ENCODE assay signal across 9 cellular contexts in the genomic region with DNA sequence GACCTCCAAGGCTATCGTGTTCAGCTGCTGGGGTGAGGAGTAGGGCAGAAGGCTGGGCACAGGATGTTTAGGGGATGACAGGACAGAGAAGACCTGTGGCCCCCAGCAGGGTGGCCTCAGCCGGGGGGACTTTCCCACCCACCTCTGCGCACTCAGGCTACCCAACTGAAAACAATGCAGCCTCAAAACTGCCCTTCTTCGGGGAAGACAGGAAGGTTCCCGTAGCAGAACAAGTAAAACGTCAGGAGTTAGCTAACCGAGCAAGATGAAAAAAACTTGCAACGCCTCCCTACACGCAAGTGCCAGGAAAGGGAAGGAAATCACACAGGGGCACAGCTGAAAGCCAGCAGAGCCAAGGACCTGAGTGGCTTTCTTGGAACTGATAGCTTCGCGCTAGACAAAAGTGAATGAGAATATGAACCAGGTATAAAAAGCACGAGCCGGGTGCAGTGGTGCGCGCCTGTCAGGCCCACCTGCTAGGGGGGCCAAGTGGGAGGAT. TPM values are rescaled to one million over a fixed set of nuclear protein-coding genes. Genes with fewer than 3 reads are reported as not detected.
DNase-seq lines count a peak whose midpoint lies in the region; ATAC-seq and FAIRE-seq lines count a peak whose summit lies in the region.
"Had no signal": no experiment of that assay in that cellular context is flagged by ENCODE, and none has a peak within 500 bp of the region (broad histone marks: within the 10 kb centered on the region; RNA-seq: fewer than 3 reads in every experiment).

No MANE protein-coding gene starts in this region.

- no peak overlapping the region for H3K4me3 ChIP-seq in CD4-positive, alpha-beta memory T cell (ENCODE audit: low read length in 2 of 2)

- H3K27ac ChIP-seq in CD4-positive, alpha-beta memory T cell (ENCODE audit: low read depth, low read length), result peak overlapping the region; percentile 46

- ATAC-seq in HG02678 (IDR thresholded peaks at IDR 0.05; ENCODE audit: unreplicated experiment), result peak; percentile 68
- peak; percentile 53 to 84 for ATAC-seq in naive thymus-derived CD8-positive, alpha-beta T cell
- no peak for ATAC-seq in GM21529 (IDR thresholded peaks at IDR 0.05; ENCODE audit: unreplicated experiment)
- no peak for ATAC-seq in GM19035 (IDR thresholded peaks at IDR 0.05; ENCODE audit: unreplicated experiment)

- peaks cover 0 to 2% of the 10 kb centered on the region in 2 donors for H3K27me3 Mint-ChIP-seq in CD4-positive, alpha-beta memory T cell
- no peaks in the 10 kb centered on the region for H3K27me3 Mint-ChIP-seq in activated T-helper 1 cell treated with anti-CD3 and anti-CD28 coated beads, Interleukin-12 subunit alpha, Interleukin-12 subunit beta, Interleukin-2, Interleukin-4 antibody, amounts not matched to agents 30 ng/mL and 10 ng/mL and 1 ng/mL, durations not matched to agents 14 hours and 24 hours and 36 hours (ENCODE audit: insufficient read depth)
- H3K27me3 Mint-ChIP-seq in naive thymus-derived CD8-positive, alpha-beta T cell, result no peaks in the 10 kb centered on the region

- H3K36me3 ChIP-seq in CD4-positive, alpha-beta memory T cell (ENCODE audit: insufficient read depth, low read length), result no peaks in the 10 kb centered on the region

- H3K4me1 Mint-ChIP-seq in CD4-positive, alpha-beta memory T cell, result peaks cover 9 to 21% (median 13%) of the 10 kb centered on the region in 4 donors
- peaks cover 69% of the 10 kb centered on the region for H3K4me1 Mint-ChIP-seq in activated T-helper 1 cell treated with anti-CD3 and anti-CD28 coated beads, Interleukin-12 subunit alpha, Interleukin-12 subunit beta, Interleukin-2, Interleukin-4 antibody, amounts not matched to agents 30 ng/mL and 10 ng/mL and 1 ng/mL, durations not matched to agents 14 hours and 24 hours and 36 hours (ENCODE audit: low read depth)
- peaks cover 12 to 23% (median 21%) of the 10 kb centered on the region in 4 donors for H3K4me1 Mint-ChIP-seq in naive thymus-derived CD8-positive, alpha-beta T cell

- no peaks in the 10 kb centered on the region for H3K36me3 Mint-ChIP-seq in CD4-positive, alpha-beta memory T cell
- peaks cover 30% of the 10 kb centered on the region for H3K36me3 Mint-ChIP-seq in activated T-helper 1 cell treated with anti-CD3 and anti-CD28 coated beads, Interleukin-12 subunit alpha, Interleukin-12 subunit beta, Interleukin-2, Interleukin-4 antibody, amounts not matched to agents 30 ng/mL and 10 ng/mL and 1 ng/mL, durations not matched to agents 14 hours and 24 hours and 36 hours (ENCODE audit: low read depth)
- H3K36me3 Mint-ChIP-seq in naive thymus-derived CD8-positive, alpha-beta T cell, result no peaks in the 10 kb centered on the region

- intact Hi-C loops in CD4-positive, alpha-beta memory T cell (cut with micrococcal nuclease), result no loop called here
- intact Hi-C loops in activated T-helper 1 cell treated with anti-CD3 and anti-CD28 coated beads, Interleukin-12 subunit alpha, Interleukin-12 subunit beta, Interleukin-2, Interleukin-4 antibody, amounts not matched to agents 30 ng/mL and 10 ng/mL and 1 ng/mL, durations not matched to agents 14 hours and 24 hours and 36 hours (cut with micrococcal nuclease), result loop anchor here (1.0 kb wide), 7 partner anchors 8 to 113 kb away; partner anchors contain the start of gene BLM

- POLR2A ChIA-PET in CD4-positive, alpha-beta memory T cell (lab: Charles Lee; ENCODE audit: partially characterized antibody), result interaction anchor here (0.6 to 1.2 kb wide), 3 partner anchors 22 to 41 kb away, joined by 3 read pairs; no protein-coding TSS in a partner anchor
- POLR2A ChIA-PET in naive thymus-derived CD8-positive, alpha-beta T cell (lab: Charles Lee), result interaction anchor here (0.6 to 1.4 kb wide), 2 partner anchors 9 to 11 kb away, joined by 3 read pairs; no protein-coding TSS in a partner anchor

- H3K27me3 ChIP-seq in CD4-positive, alpha-beta memory T cell (ENCODE audit: insufficient read depth, low read length), result no peaks in the 10 kb centered on the region

- DNase-seq in CD4-positive, alpha-beta memory T cell, result peak in 4 of 5 donors; percentile 18 to 55 (median 41)
- DNase-seq in activated T-helper 1 cell treated with anti-CD3 and anti-CD28 coated beads, Interleukin-12 subunit alpha, Interleukin-12 subunit beta, Interleukin-2, Interleukin-4 antibody, amounts not matched to agents 30 ng/mL and 10 ng/mL and 1 ng/mL, durations not matched to agents 14 hours and 24 hours and 36 hours (ENCODE audit: low spot score), result peak; percentile 82
- DNase-seq in naive thymus-derived CD8-positive, alpha-beta T cell, result peak in 5 of 10 donors; percentile 33 to 59 (median 39)
- DNase-seq in urothelium cell line (ENCODE audit: low spot score) (no peak), NCI-H82 treated with DMSO at 0.1 percent for 48 hours (lab: John Stamatoyannopoulos, UW; ENCODE audit: unreplicated experiment) (no peak)

- no peaks in the 10 kb centered on the region for H3K9me3 ChIP-seq in CD4-positive, alpha-beta memory T cell (ENCODE audit: control insufficient read depth in 1 of 2, low read length in 2 of 2)

- CTCF ChIA-PET in CD4-positive, alpha-beta memory T cell (lab: Charles Lee; ENCODE audit: partially characterized antibody), result interaction anchor here (0.7 to 0.9 kb wide), 2 partner anchors 56 to 541 kb away, joined by 4 read pairs; no protein-coding TSS in a partner anchor

- H3K4me1 ChIP-seq in CD4-positive, alpha-beta memory T cell (ENCODE audit: insufficient read depth, low read length), result peaks cover 19% of the 10 kb centered on the region

- no peak for FAIRE-seq in urothelium cell line (lab: Jason Lieb, UNC)
- FAIRE-seq: islet of Langerhans had no signal

- peak overlapping the region; percentile 12 to 95 (median 91) for H3K27ac Mint-ChIP-seq in CD4-positive, alpha-beta memory T cell
- peak overlapping the region; percentile 91 for H3K27ac Mint-ChIP-seq in activated T-helper 1 cell treated with anti-CD3 and anti-CD28 coated beads, Interleukin-12 subunit alpha, Interleukin-12 subunit beta, Interleukin-2, Interleukin-4 antibody, amounts not matched to agents 30 ng/mL and 10 ng/mL and 1 ng/mL, durations not matched to agents 14 hours and 24 hours and 36 hours
- H3K27ac Mint-ChIP-seq in naive thymus-derived CD8-positive, alpha-beta T cell, result peak overlapping the region; percentile 13 to 97 (median 84)

- H3K4me3 Mint-ChIP-seq in CD4-positive, alpha-beta memory T cell, result peak overlapping the region; percentile 28 to 72 (median 62)
- H3K4me3 Mint-ChIP-seq in activated T-helper 1 cell treated with anti-CD3 and anti-CD28 coated beads, Interleukin-12 subunit alpha, Interleukin-12 subunit beta, Interleukin-2, Interleukin-4 antibody, amounts not matched to agents 30 ng/mL and 10 ng/mL and 1 ng/mL, durations not matched to agents 14 hours and 24 hours and 36 hours, result peak overlapping the region; percentile 75
- peak overlapping the region in 9 of 10 donors; percentile 51 to 87 (median 72) for H3K4me3 Mint-ChIP-seq in naive thymus-derived CD8-positive, alpha-beta T cell

- H3K9me3 Mint-ChIP-seq in CD4-positive, alpha-beta memory T cell, result peaks cover 0 to 3% (median 0%) of the 10 kb centered on the region in 8 donors
- no peaks in the 10 kb centered on the region for H3K9me3 Mint-ChIP-seq in activated T-helper 1 cell treated with anti-CD3 and anti-CD28 coated beads, Interleukin-12 subunit alpha, Interleukin-12 subunit beta, Interleukin-2, Interleukin-4 antibody, amounts not matched to agents 30 ng/mL and 10 ng/mL and 1 ng/mL, durations not matched to agents 14 hours and 24 hours and 36 hours
- no peaks in the 10 kb centered on the region for H3K9me3 Mint-ChIP-seq in naive thymus-derived CD8-positive, alpha-beta T cell

RNA-seq across cellular contexts. Expression of gene FURIN, which starts 38.4 kb away (rescaled TPM):
- total RNA-seq in CD4-positive, alpha-beta memory T cell, result 10 to 100 TPM; 37.2 to 40.3 TPM
- polyA plus RNA-seq in CD4-positive, alpha-beta memory T cell, result 10 to 100 TPM in 1 of 2 donors, 1 to 10 TPM in 1; 1.6 to 11.6 TPM
- 530 and 545 TPM in 2 replicates for total RNA-seq in activated T-helper 1 cell treated with anti-CD3 and anti-CD28 coated beads, Interleukin-12 subunit alpha, Interleukin-12 subunit beta, Interleukin-2, Interleukin-4 antibody, amounts not matched to agents 30 ng/mL and 10 ng/mL and 1 ng/mL, durations not matched to agents 14 hours and 24 hours and 36 hours
- 10 to 100 TPM; 40.8 to 45.1 TPM for total RNA-seq in naive thymus-derived CD8-positive, alpha-beta T cell
- 10 to 100 TPM in 1 of 3 donors, 1 to 10 TPM in 2; 2.7 to 10.5 (median 4.8) TPM for polyA plus RNA-seq in naive thymus-derived CD8-positive, alpha-beta T cell

RNA-seq across cellular contexts. Expression of gene FES, which starts 54.3 kb away (rescaled TPM):
- 1 to 10 TPM; 2.3 to 3.0 TPM for total RNA-seq in CD4-positive, alpha-beta memory T cell
- not detected for polyA plus RNA-seq in CD4-positive, alpha-beta memory T cell
- 45.4 and 57.1 TPM in 2 replicates for total RNA-seq in activated T-helper 1 cell treated with anti-CD3 and anti-CD28 coated beads, Interleukin-12 subunit alpha, Interleukin-12 subunit beta, Interleukin-2, Interleukin-4 antibody, amounts not matched to agents 30 ng/mL and 10 ng/mL and 1 ng/mL, durations not matched to agents 14 hours and 24 hours and 36 hours
- total RNA-seq in naive thymus-derived CD8-positive, alpha-beta T cell, result 1 to 10 TPM; 2.8 to 3.5 TPM
- polyA plus RNA-seq in naive thymus-derived CD8-positive, alpha-beta T cell, result under 1 TPM in 2 of 3 donors, not detected in 1; 0.08 to 0.24 TPM

Comparison
In these comparisons a context has a peak if more than half of its experiments do, and no peak if none do; other contexts are left out.
1. DNase-seq: peak in CD4-positive, alpha-beta memory T cell (4 of 5) and activated T-helper 1 cell treated with anti-CD3 and anti-CD28 coated beads, Interleukin-12 subunit alpha, Interleukin-12 subunit beta, Interleukin-2, Interleukin-4 antibody, amounts not matched to agents 30 ng/mL and 10 ng/mL and 1 ng/mL, durations not matched to agents 14 hours and 24 hours and 36 hours (single experiment); none in urothelium cell line (single experiment) and NCI-H82 treated with DMSO at 0.1 percent for 48 hours (single experiment).
2. ATAC-seq: peak in HG02678 (single experiment) and naive thymus-derived CD8-positive, alpha-beta T cell (2 of 2); none in GM21529 (single experiment) and GM19035 (single experiment).
3. RNA of gene FURIN, which starts 38.4 kb away (total RNA-seq): 530 to 545 TPM in activated T-helper 1 cell treated with anti-CD3 and anti-CD28 coated beads, Interleukin-12 subunit alpha, Interleukin-12 subunit beta, Interleukin-2, Interleukin-4 antibody, amounts not matched to agents 30 ng/mL and 10 ng/mL and 1 ng/mL, durations not matched to agents 14 hours and 24 hours and 36 hours; 40.8 to 45.1 TPM in naive thymus-derived CD8-positive, alpha-beta T cell and 37.2 to 40.3 TPM in CD4-positive, alpha-beta memory T cell; every median in the first group is over 10 times any median in the second.
4. RNA of gene FES, which starts 54.3 kb away (total RNA-seq): 45.4 to 57.1 TPM in activated T-helper 1 cell treated with anti-CD3 and anti-CD28 coated beads, Interleukin-12 subunit alpha, Interleukin-12 subunit beta, Interleukin-2, Interleukin-4 antibody, amounts not matched to agents 30 ng/mL and 10 ng/mL and 1 ng/mL, durations not matched to agents 14 hours and 24 hours and 36 hours; 2.8 to 3.5 TPM in naive thymus-derived CD8-positive, alpha-beta T cell and 2.3 to 3.0 TPM in CD4-positive, alpha-beta memory T cell; every median in the first group is over 10 times any median in the second.
5. Peak in every context shown above with its lines, with median percentiles within 50 percentile points of each other: H3K27ac Mint-ChIP-seq and H3K4me3 Mint-ChIP-seq.